In genomic region chr6:42510795-42511194, GRCh38 we compare ENCODE assay signal across 20 cellular contexts.
"Had no signal": no experiment of that assay in that cellular context is flagged by ENCODE, and none has a peak within 500 bp of the region (broad histone marks: within the 10 kb centered on the region; RNA-seq: fewer than 3 reads in every experiment).

No MANE protein-coding gene starts in this region.

- H3K4me3 Mint-ChIP-seq: activated naive CD4-positive, alpha-beta T cell treated with anti-CD3 and anti-CD28 coated beads for 36 hours; activated naive CD8-positive, alpha-beta T cell treated with anti-CD3 and anti-CD28 coated beads, Interleukin-2, amount 50 U/mL, for 24 hours; activated T-helper 17 cell treated with anti-CD3 and anti-CD28 coated beads, Interleukin-2, amount 50 U/mL, for 72 hours; naive B cell; stimulated activated naive CD8-positive, alpha-beta T cell treated with anti-CD3 and anti-CD28 coated beads, Interleukin-15, amount 100 ng/mL, for 72 hours had no signal

- H3K27ac ChIP-seq: ascending aorta, breast epithelium, esophagus muscularis mucosa, hepatocyte, left ventricle myocardium inferior, ovary, right lobe of liver, spleen, upper lobe of right lung had no signal

- H3K79me2 ChIP-seq: hepatocyte had no signal

- ATAC-seq: activated naive CD8-positive, alpha-beta T cell treated with anti-CD3 and anti-CD28 coated beads, Interleukin-2, amount 50 U/mL, for 24 hours; activated T-helper 17 cell treated with anti-CD3 and anti-CD28 coated beads, Interleukin-2, amount 50 U/mL, for 72 hours; right lobe of liver; stimulated activated naive CD8-positive, alpha-beta T cell treated with anti-CD3 and anti-CD28 coated beads, Interleukin-15, amount 100 ng/mL, for 72 hours; upper lobe of right lung had no signal

- H3K27ac Mint-ChIP-seq: activated naive CD4-positive, alpha-beta T cell treated with anti-CD3 and anti-CD28 coated beads for 36 hours; activated naive CD8-positive, alpha-beta T cell treated with anti-CD3 and anti-CD28 coated beads, Interleukin-2, amount 50 U/mL, for 24 hours; activated T-helper 17 cell treated with anti-CD3 and anti-CD28 coated beads, Interleukin-2, amount 50 U/mL, for 72 hours; naive B cell; stimulated activated naive CD8-positive, alpha-beta T cell treated with anti-CD3 and anti-CD28 coated beads, Interleukin-15, amount 100 ng/mL, for 72 hours had no signal

- H3K27me3 Mint-ChIP-seq: activated naive CD8-positive, alpha-beta T cell treated with anti-CD3 and anti-CD28 coated beads, Interleukin-2, amount 50 U/mL, for 24 hours; stimulated activated naive CD8-positive, alpha-beta T cell treated with anti-CD3 and anti-CD28 coated beads, Interleukin-15, amount 100 ng/mL, for 72 hours had no signal

- H3K4me1 Mint-ChIP-seq: activated T-helper 17 cell treated with anti-CD3 and anti-CD28 coated beads, Interleukin-2, amount 50 U/mL, for 72 hours had no signal

- H3K9me3 ChIP-seq: ascending aorta, breast epithelium, esophagus muscularis mucosa, left ventricle myocardium inferior, ovary, right lobe of liver, spleen, upper lobe of right lung had no signal

- H3K36me3 Mint-ChIP-seq: naive B cell had no signal

- H3K9me3 Mint-ChIP-seq: activated naive CD4-positive, alpha-beta T cell treated with anti-CD3 and anti-CD28 coated beads for 36 hours; activated naive CD8-positive, alpha-beta T cell treated with anti-CD3 and anti-CD28 coated beads, Interleukin-2, amount 50 U/mL, for 24 hours; activated T-helper 17 cell treated with anti-CD3 and anti-CD28 coated beads, Interleukin-2, amount 50 U/mL, for 72 hours; naive B cell; stimulated activated naive CD8-positive, alpha-beta T cell treated with anti-CD3 and anti-CD28 coated beads, Interleukin-15, amount 100 ng/mL, for 72 hours had no signal

- H3K4me1 ChIP-seq: ascending aorta, breast epithelium, esophagus muscularis mucosa, left ventricle myocardium inferior, right lobe of liver, upper lobe of right lung had no signal

- H2AFZ ChIP-seq: hepatocyte had no signal

- DNase-seq: activated CD4-positive, alpha-beta T cell treated with anti-CD3 and anti-CD28 coated beads for 1 hour; activated CD4-positive, alpha-beta T cell treated with anti-CD3 and anti-CD28 coated beads, Interleukin-2, amount 50 U/mL, for 4 hours; activated naive CD4-positive, alpha-beta T cell treated with anti-CD3 and anti-CD28 coated beads for 36 hours; activated naive CD8-positive, alpha-beta T cell treated with anti-CD3 and anti-CD28 coated beads, Interleukin-2, amount 50 U/mL, for 24 hours; activated T-cell treated with anti-CD3 and anti-CD28 coated beads for 4 hours; cerebellar nuclear complex; dermis blood vessel endothelial cell; kidney; left ventricle myocardium inferior; naive B cell; ovary; right lobe of liver; spleen; stimulated activated naive CD8-positive, alpha-beta T cell treated with anti-CD3 and anti-CD28 coated beads, Interleukin-15, amount 100 ng/mL, for 72 hours; upper lobe of right lung had no signal

- H3K36me3 ChIP-seq: ascending aorta, breast epithelium, esophagus muscularis mucosa, left ventricle myocardium inferior, ovary, right lobe of liver, spleen, upper lobe of right lung had no signal

- H3K27me3 ChIP-seq: ascending aorta, breast epithelium, esophagus muscularis mucosa, hepatocyte, ovary, right lobe of liver, spleen, upper lobe of right lung had no signal

- H3K4me2 ChIP-seq: hepatocyte had no signal

- H3K4me3 ChIP-seq: ascending aorta, breast epithelium, esophagus muscularis mucosa, hepatocyte, left ventricle myocardium inferior, ovary, right lobe of liver, spleen, upper lobe of right lung had no signal
